ENCODE assay signal across 14 cellular contexts in genomic region chr19:55441692-55442321, GRCh38. TPM values are rescaled to one million over a fixed set of nuclear protein-coding genes. Genes with fewer than 3 reads are reported as not detected.
A peak's percentile ranks its signal among the peaks of the same experiment; 100 is the strongest.
DNase-seq lines count a peak whose midpoint lies in the region; ATAC-seq, FAIRE-seq and TF ChIP-seq lines count a peak whose summit lies in the region.
"Had no signal": no experiment of that assay in that cellular context is flagged by ENCODE, and none has a peak within 500 bp of the region (broad histone marks: within the 10 kb centered on the region; RNA-seq: fewer than 3 reads in every experiment).

No MANE protein-coding gene starts in this region.

- TF ChIP-seq POLR2A in K562 (conservative IDR thresholded peaks at IDR 0.05) = no peak

- TF ChIP-seq EP300 in K562 (IDR thresholded peaks at IDR 0.05; ENCODE audit: low read length) = no peak

- no peak overlapping the region for H3K27ac ChIP-seq in K562 (ENCODE audit: extremely low read depth, low read depth, low read length)
- H3K27ac ChIP-seq: foreskin keratinocyte had no signal

- peaks cover 8% of the 10 kb centered on the region for H3K36me3 Mint-ChIP-seq in natural killer cell treated with Interleukin-12 subunit alpha and Interleukin-12 subunit beta and Interleukin-15 and Interleukin-18, amount 100 ng/mL, for 72 hours

- peak overlapping the region; percentile 57 for H2AFZ ChIP-seq in K562 (ENCODE audit: low read depth, low read length)

- H3K4me3 Mint-ChIP-seq in natural killer cell treated with Interleukin-12 subunit alpha and Interleukin-12 subunit beta and Interleukin-15 and Interleukin-18, amount 100 ng/mL, for 72 hours = peak overlapping the region; percentile 50

- peak overlapping the region in 1 of 2 experiments; percentile 68; a peak in 2 of 4 replicates for H3K9ac ChIP-seq in K562 (ENCODE audit: insufficient read depth in 1 of 2, low read depth in 2 of 2, low read length in 2 of 2)

- H3K4me1 ChIP-seq in K562 (replicated peaks in 1 of 2; ENCODE audit: control insufficient read depth in 2 of 2, insufficient read depth in 2 of 2, low read length in 2 of 2) = peaks cover 18 to 54% of the 10 kb centered on the region in 2 experiments
- H3K4me1 ChIP-seq: foreskin keratinocyte had no signal

- H3K9me1 ChIP-seq in K562 (ENCODE audit: control insufficient read depth, insufficient read depth, low read length) = no peaks in the 10 kb centered on the region

- FAIRE-seq in K562 (lab: Jason Lieb, UNC) = peak; percentile 49
- FAIRE-seq: bronchial epithelial cell had no signal

- no peak overlapping the region for H3K27ac Mint-ChIP-seq in natural killer cell treated with Interleukin-12 subunit alpha and Interleukin-12 subunit beta and Interleukin-15 and Interleukin-18, amount 100 ng/mL, for 72 hours

- H3K4me2 ChIP-seq in K562 (ENCODE audit: insufficient read depth, low read length) = peak overlapping the region; percentile 50

- no peaks in the 10 kb centered on the region for H3K79me2 ChIP-seq in K562 (ENCODE audit: control insufficient read depth, insufficient read depth, low read length)

- 15% methylated on average over 28 of the region's 39 CpGs for WGBS in K562 (ENCODE audit: insufficient coverage, low coverage, missing lambda C conversion rate)

- 0 out of 2 replicates have a peak overlapping the region, but pooled peaks have one; percentile 0 for H3K4me3 ChIP-seq in K562

- peaks cover 11 to 17% of the 10 kb centered on the region in 2 donors for H3K4me1 Mint-ChIP-seq in natural killer cell treated with Interleukin-12 subunit alpha and Interleukin-12 subunit beta and Interleukin-15 and Interleukin-18, amount 100 ng/mL, for 72 hours (ENCODE audit: low read depth in 2 of 2)

- peak; percentile 27 to 32 for DNase-seq in NCI-H2081 (lab: John Stamatoyannopoulos, UW)
- DNase-seq in NCI-H2081 treated with DMSO at 0.1 percent for 48 hours (lab: John Stamatoyannopoulos, UW) = no peak
- DNase-seq in NCI-H1105 treated with DMSO at 0.1 percent for 48 hours (lab: John Stamatoyannopoulos, UW) = peak; percentile 53
- DNase-seq in K562 (ENCODE audit: extremely low read depth in 1 of 4, low spot score in 3 of 4) = peak; percentile 71 to 85 (median 82)
- DNase-seq in natural killer cell treated with Interleukin-12 subunit alpha and Interleukin-12 subunit beta and Interleukin-15 and Interleukin-18, amount 100 ng/mL, for 72 hours (ENCODE audit: low spot score) = no peak
- DNase-seq in glomerular visceral epithelial cell (ENCODE audit: extremely low spot score) = no peak
- DNase-seq: foreskin keratinocyte, midbrain had no signal

- H3K27me3 Mint-ChIP-seq in natural killer cell treated with Interleukin-12 subunit alpha and Interleukin-12 subunit beta and Interleukin-15 and Interleukin-18, amount 100 ng/mL, for 72 hours = peaks cover 58 to 63% of the 10 kb centered on the region in 2 donors

- POLR2A ChIA-PET in K562 (lab: Yijun Ruan, JAX) = interaction anchor here (0.6 kb wide), 1 partner anchor 469 kb away, joined by 3 read pairs; no protein-coding TSS in a partner anchor

- CTCF ChIA-PET in K562 (lab: Yijun Ruan, JAX; ENCODE audit: low intra/inter-chr PET ratio) = no interaction called here

- H3K36me3 ChIP-seq in K562 (ENCODE audit: control insufficient read depth, insufficient read depth, low read length) = no peaks in the 10 kb centered on the region

- BruUV-seq in K562 (replicated peaks; lab: Mats Ljungman, UMichigan) = no TSS peak

- ATAC-seq in K562 (peak; percentile 82), HG03439 (IDR thresholded peaks at IDR 0.05; ENCODE audit: unreplicated experiment) (no peak), GM18909 (IDR thresholded peaks at IDR 0.05; ENCODE audit: poor library complexity, unreplicated experiment) (no peak)
- no peak for ATAC-seq in natural killer cell treated with Interleukin-12 subunit alpha and Interleukin-12 subunit beta and Interleukin-15 and Interleukin-18, amount 100 ng/mL, for 72 hours
- ATAC-seq: foreskin keratinocyte had no signal

- peaks cover 6 to 19% of the 10 kb centered on the region in 2 experiments for H3K27me3 ChIP-seq in K562 (ENCODE audit: control insufficient read depth in 2 of 2, insufficient read depth in 2 of 2, low read length in 2 of 2)

- in situ Hi-C loops in K562 (cut with MboI) = loop anchor here (25.0 kb wide), 1 partner anchor 780 kb away; the partner anchor contains the start of gene LILRB4

- intact Hi-C loops in K562 (cut with micrococcal nuclease) = no loop called here

- TF ChIP-seq CTCF in K562 (IDR thresholded peaks at IDR 0.05 in 2 of 3, conservative IDR thresholded peaks at IDR 0.05 in 1 of 3; ENCODE audit: insufficient read depth in 2 of 3, low read depth in 1 of 3, low read length in 3 of 3) = no peak

- TF ChIP-seq RAD21 in K562 (CRISPR knock-in tag; conservative IDR thresholded peaks at IDR 0.05 in 1 of 2, IDR thresholded peaks at IDR 0.05 in 1 of 2) = no peak

- peaks cover 10% of the 10 kb centered on the region for H4K20me1 ChIP-seq in K562 (replicated peaks; ENCODE audit: control insufficient read depth, insufficient read depth, low read length)

- no peaks in the 10 kb centered on the region for H3K9me3 Mint-ChIP-seq in natural killer cell treated with Interleukin-12 subunit alpha and Interleukin-12 subunit beta and Interleukin-15 and Interleukin-18, amount 100 ng/mL, for 72 hours

- no peaks in the 10 kb centered on the region for H3K9me3 ChIP-seq in K562 (replicated peaks; ENCODE audit: control insufficient read depth, insufficient read depth, low read depth, low read length)

RNA-seq across cellular contexts. Expression of gene SHISA7, which starts 1.3 kb away (rescaled TPM):
- total RNA-seq in K562 (2011; cell fraction: chromatin; rRNA removed; ENCODE audit: low replicate concordance) = 0.63 and 0.81 TPM in 2 replicates
- total RNA-seq in K562 (2011; cell fraction: nucleolus; rRNA removed) = 0.33 and 0.39 TPM in 2 replicates
- total RNA-seq in K562 (2011; cell fraction: nucleoplasm; rRNA removed) = 0.29 and 0.38 TPM in 2 replicates
- total RNA-seq in K562 (2014; rRNA removed) (0.05 and 0.08 TPM in 2 replicates), K562 (2014; rRNA removed; fragmentation: Illumina TruSeq; extraction: Trizol) (0.04 and 0.13 TPM in 2 replicates), K562 (2015; rRNA removed; fragmentation: Illumina TruSeq; extraction: Trizol) (0.07 and 0.08 TPM in 2 replicates), K562 (2021) (0.34 and 0.40 TPM in 2 replicates)
- polyA plus RNA-seq in K562 (2011; rRNA removed) (0.04 and 0.07 TPM in 2 replicates), K562 (2014; fragmentation: Illumina TruSeq; extraction: Trizol) (0.36 TPM in 2 replicates), K562 (2014; fragmentation: Nextera tagmentation; extraction: Ambion mirVana) (under 1 TPM; 0.01 to 0.03 TPM), K562 (2014; rRNA removed) (0.08 and 0.18 TPM in 2 replicates)
- polyA plus RNA-seq in K562 (2011; cell fraction: cytosol; rRNA removed) = 0.12 and 0.16 TPM in 2 replicates
- 0.15 and 0.51 TPM in 2 replicates for polyA plus RNA-seq in K562 (2011; cell fraction: nucleus; rRNA removed)
- 0.23 and 0.33 TPM in 2 replicates for polyA plus RNA-seq in K562 (2012)
- 0.12 and 0.18 TPM in 2 replicates for polyA minus RNA-seq in K562 (2011; rRNA and poly(A)+ RNA removed)
- 0.29 TPM in 1 of 2 replicates, not detected in the other for polyA minus RNA-seq in K562 (2011; cell fraction: cytosol; rRNA and poly(A)+ RNA removed)
- 0.11 and 0.27 TPM in 2 replicates for polyA minus RNA-seq in K562 (2011; cell fraction: nucleus; rRNA and poly(A)+ RNA removed)
- total RNA-seq in natural killer cell treated with Interleukin-12 subunit alpha and Interleukin-12 subunit beta and Interleukin-15 and Interleukin-18, amount 100 ng/mL, for 72 hours = not detected
- total RNA-seq: bronchial epithelial cell, foreskin keratinocyte, OCI-LY7, skeletal muscle tissue had no signal
- polyA plus RNA-seq: AG04450, foreskin keratinocyte had no signal

RNA-seq across cellular contexts. Expression of gene ISOC2, which starts 19.6 kb away (rescaled TPM):
- 20.9 and 73.4 TPM in 2 replicates for total RNA-seq in K562 (2011; cell fraction: chromatin; rRNA removed; ENCODE audit: low replicate concordance)
- 94.4 and 96.2 TPM in 2 replicates for total RNA-seq in K562 (2011; cell fraction: nucleolus; rRNA removed)
- total RNA-seq in K562 (2011; cell fraction: nucleoplasm; rRNA removed) = 62.6 and 89.3 TPM in 2 replicates
- total RNA-seq in K562 (2014; rRNA removed) (229 and 491 TPM in 2 replicates), K562 (2014; rRNA removed; fragmentation: Illumina TruSeq; extraction: Trizol) (16.7 and 26.3 TPM in 2 replicates), K562 (2015; rRNA removed; fragmentation: Illumina TruSeq; extraction: Trizol) (99.3 and 105 TPM in 2 replicates), K562 (2021) (135 and 150 TPM in 2 replicates)
- polyA plus RNA-seq in K562 (2011; rRNA removed) (58.3 and 94.6 TPM in 2 replicates), K562 (2014; fragmentation: Illumina TruSeq; extraction: Trizol) (52.8 and 117 TPM in 2 replicates), K562 (2014; fragmentation: Nextera tagmentation; extraction: Ambion mirVana) (1 to 10 TPM; 1.2 to 6.2 TPM), K562 (2014; rRNA removed) (172 and 196 TPM in 2 replicates)
- polyA plus RNA-seq in K562 (2011; cell fraction: cytosol; rRNA removed) = 109 and 317 TPM in 2 replicates
- 145 and 201 TPM in 2 replicates for polyA plus RNA-seq in K562 (2011; cell fraction: nucleus; rRNA removed)
- polyA plus RNA-seq in K562 (2012) = 123 and 126 TPM in 2 replicates
- polyA minus RNA-seq in K562 (2011; rRNA and poly(A)+ RNA removed) = 13.9 and 17.6 TPM in 2 replicates
- 48.0 and 65.9 TPM in 2 replicates for polyA minus RNA-seq in K562 (2011; cell fraction: cytosol; rRNA and poly(A)+ RNA removed)
- polyA minus RNA-seq in K562 (2011; cell fraction: nucleus; rRNA and poly(A)+ RNA removed) = 45.9 and 53.4 TPM in 2 replicates
- total RNA-seq in natural killer cell treated with Interleukin-12 subunit alpha and Interleukin-12 subunit beta and Interleukin-15 and Interleukin-18, amount 100 ng/mL, for 72 hours = 10 to 100 TPM; 25.6 to 45.1 TPM

RNA-seq across cellular contexts. Expression of gene C19orf85, which starts 22.7 kb away (rescaled TPM):
- not detected in 2 replicates for total RNA-seq in K562 (2011; cell fraction: chromatin; rRNA removed; ENCODE audit: low replicate concordance)
- not detected in 2 replicates for total RNA-seq in K562 (2011; cell fraction: nucleolus; rRNA removed)
- total RNA-seq in K562 (2011; cell fraction: nucleoplasm; rRNA removed) = not detected in 2 replicates
- total RNA-seq in K562 (2014; rRNA removed) (not detected in 2 replicates), K562 (2014; rRNA removed; fragmentation: Illumina TruSeq; extraction: Trizol) (not detected in 2 replicates), K562 (2015; rRNA removed; fragmentation: Illumina TruSeq; extraction: Trizol) (not detected in 2 replicates), K562 (2021) (not detected in 2 replicates)
- polyA plus RNA-seq in K562 (2011; rRNA removed) (not detected in 2 replicates), K562 (2014; fragmentation: Illumina TruSeq; extraction: Trizol) (not detected in 2 replicates), K562 (2014; fragmentation: Nextera tagmentation; extraction: Ambion mirVana) (not detected), K562 (2014; rRNA removed) (not detected in 2 replicates)
- not detected in 2 replicates for polyA plus RNA-seq in K562 (2011; cell fraction: cytosol; rRNA removed)
- not detected in 2 replicates for polyA plus RNA-seq in K562 (2011; cell fraction: nucleus; rRNA removed)
- polyA plus RNA-seq in K562 (2012) = not detected in 2 replicates
- not detected in 2 replicates for polyA minus RNA-seq in K562 (2011; rRNA and poly(A)+ RNA removed)
- polyA minus RNA-seq in K562 (2011; cell fraction: cytosol; rRNA and poly(A)+ RNA removed) = not detected in 2 replicates
- polyA minus RNA-seq in K562 (2011; cell fraction: nucleus; rRNA and poly(A)+ RNA removed) = not detected in 2 replicates
- total RNA-seq in natural killer cell treated with Interleukin-12 subunit alpha and Interleukin-12 subunit beta and Interleukin-15 and Interleukin-18, amount 100 ng/mL, for 72 hours = not detected
- total RNA-seq: bronchial epithelial cell, foreskin keratinocyte, OCI-LY7, skeletal muscle tissue had no signal
- polyA plus RNA-seq: AG04450, foreskin keratinocyte had no signal

RNA-seq across cellular contexts. Expression of gene UBE2S, which starts 34.2 kb away (rescaled TPM):
- total RNA-seq in K562 (2011; cell fraction: chromatin; rRNA removed; ENCODE audit: low replicate concordance) = 68.3 and 99.1 TPM in 2 replicates
- total RNA-seq in K562 (2011; cell fraction: nucleolus; rRNA removed) = 71.6 and 79.7 TPM in 2 replicates
- 67.3 and 159 TPM in 2 replicates for total RNA-seq in K562 (2011; cell fraction: nucleoplasm; rRNA removed)
- total RNA-seq in K562 (2014; rRNA removed) (959 and 1,305 TPM in 2 replicates), K562 (2014; rRNA removed; fragmentation: Illumina TruSeq; extraction: Trizol) (35.0 and 65.5 TPM in 2 replicates), K562 (2015; rRNA removed; fragmentation: Illumina TruSeq; extraction: Trizol) (97.3 and 100 TPM in 2 replicates), K562 (2021) (390 and 411 TPM in 2 replicates)
- polyA plus RNA-seq in K562 (2011; rRNA removed) (157 and 191 TPM in 2 replicates), K562 (2014; fragmentation: Illumina TruSeq; extraction: Trizol) (242 and 275 TPM in 2 replicates), K562 (2014; fragmentation: Nextera tagmentation; extraction: Ambion mirVana) (1 to 10 TPM; 1.5 to 1.6 TPM), K562 (2014; rRNA removed) (332 and 771 TPM in 2 replicates)
- polyA plus RNA-seq in K562 (2011; cell fraction: cytosol; rRNA removed) = 285 and 290 TPM in 2 replicates
- polyA plus RNA-seq in K562 (2011; cell fraction: nucleus; rRNA removed) = 91.9 and 117 TPM in 2 replicates
- 169 and 283 TPM in 2 replicates for polyA plus RNA-seq in K562 (2012)
- 30.0 and 48.2 TPM in 2 replicates for polyA minus RNA-seq in K562 (2011; rRNA and poly(A)+ RNA removed)
- polyA minus RNA-seq in K562 (2011; cell fraction: cytosol; rRNA and poly(A)+ RNA removed) = 158 and 212 TPM in 2 replicates
- polyA minus RNA-seq in K562 (2011; cell fraction: nucleus; rRNA and poly(A)+ RNA removed) = 18.3 and 33.0 TPM in 2 replicates
- total RNA-seq in natural killer cell treated with Interleukin-12 subunit alpha and Interleukin-12 subunit beta and Interleukin-15 and Interleukin-18, amount 100 ng/mL, for 72 hours = 100 to 1,000 TPM; 247 to 423 TPM

RNA-seq across cellular contexts. Expression of gene ZNF628, which starts 34.6 kb away (rescaled TPM):
- total RNA-seq in K562 (2011; cell fraction: chromatin; rRNA removed; ENCODE audit: low replicate concordance) = 2.3 and 4.5 TPM in 2 replicates
- 5.5 and 6.2 TPM in 2 replicates for total RNA-seq in K562 (2011; cell fraction: nucleolus; rRNA removed)
- 2.3 and 2.4 TPM in 2 replicates for total RNA-seq in K562 (2011; cell fraction: nucleoplasm; rRNA removed)
- total RNA-seq in K562 (2014; rRNA removed) (3.7 and 5.7 TPM in 2 replicates), K562 (2014; rRNA removed; fragmentation: Illumina TruSeq; extraction: Trizol) (not detected in 2 replicates), K562 (2015; rRNA removed; fragmentation: Illumina TruSeq; extraction: Trizol) (0.76 and 1.5 TPM in 2 replicates), K562 (2021) (12.9 and 13.6 TPM in 2 replicates)
- polyA plus RNA-seq in K562 (2011; rRNA removed) (0.18 and 0.37 TPM in 2 replicates), K562 (2014; fragmentation: Illumina TruSeq; extraction: Trizol) (0.13 and 1.1 TPM in 2 replicates), K562 (2014; fragmentation: Nextera tagmentation; extraction: Ambion mirVana) (not detected), K562 (2014; rRNA removed) (3.7 and 6.4 TPM in 2 replicates)
- polyA plus RNA-seq in K562 (2011; cell fraction: cytosol; rRNA removed) = 0.28 and 1.3 TPM in 2 replicates
- 1.6 and 3.0 TPM in 2 replicates for polyA plus RNA-seq in K562 (2011; cell fraction: nucleus; rRNA removed)
- polyA plus RNA-seq in K562 (2012) = 6.5 and 9.2 TPM in 2 replicates
- 0.18 and 0.21 TPM in 2 replicates for polyA minus RNA-seq in K562 (2011; rRNA and poly(A)+ RNA removed)
- 3.8 and 5.5 TPM in 2 replicates for polyA minus RNA-seq in K562 (2011; cell fraction: cytosol; rRNA and poly(A)+ RNA removed)
- polyA minus RNA-seq in K562 (2011; cell fraction: nucleus; rRNA and poly(A)+ RNA removed) = 1.9 and 2.0 TPM in 2 replicates
- total RNA-seq in natural killer cell treated with Interleukin-12 subunit alpha and Interleukin-12 subunit beta and Interleukin-15 and Interleukin-18, amount 100 ng/mL, for 72 hours = 10 to 100 TPM in 1 of 2 donors, 1 to 10 TPM in 1; 8.0 to 12.3 TPM

Comparison
In these comparisons a context has a peak if more than half of its experiments do, and no peak if none do; other contexts are left out.
1. DNase-seq: peak in NCI-H2081 (2 of 2), NCI-H1105 treated with DMSO at 0.1 percent for 48 hours (single experiment) and K562 (4 of 4); none in NCI-H2081 treated with DMSO at 0.1 percent for 48 hours (single experiment), natural killer cell treated with Interleukin-12 subunit alpha and Interleukin-12 subunit beta and Interleukin-15 and Interleukin-18, amount 100 ng/mL, for 72 hours (single experiment) and glomerular visceral epithelial cell (single experiment).